Comparison of ENCODE assay signal across 1 cellular context in the genomic region with DNA sequence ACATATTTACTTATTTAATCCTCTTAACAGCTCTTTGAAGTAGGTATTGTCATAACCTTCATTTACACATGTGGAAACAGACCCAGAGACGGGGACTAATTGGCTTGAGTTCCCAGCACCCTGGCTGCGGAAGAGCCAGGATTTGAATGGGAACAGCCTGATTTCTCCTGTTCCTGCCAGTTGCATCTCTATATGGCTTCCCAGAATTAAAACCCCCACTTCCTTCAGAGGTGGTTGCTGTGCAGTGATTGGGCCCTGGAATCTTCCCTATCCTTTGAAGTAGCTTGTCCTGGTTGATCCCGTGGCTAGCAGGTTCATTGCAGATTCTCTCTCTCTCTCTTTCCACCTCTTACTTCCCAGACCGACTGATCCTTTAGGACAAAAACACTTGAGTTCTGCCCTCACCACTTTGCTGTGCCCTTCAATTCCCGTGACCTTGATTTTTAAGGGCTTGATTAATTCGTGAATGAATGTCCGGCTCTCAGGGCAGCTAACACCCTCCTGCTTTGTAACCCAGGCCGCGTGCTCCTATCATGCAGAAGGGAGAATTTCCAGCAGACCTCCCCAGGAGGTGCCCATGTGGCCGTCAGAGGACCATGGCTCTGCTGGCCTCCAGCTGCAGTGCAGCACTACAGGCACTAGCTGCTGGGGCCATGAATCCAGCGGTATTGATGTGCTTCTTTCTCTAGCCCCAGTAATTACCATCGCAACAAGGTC.
A peak's percentile ranks its signal among the peaks of the same experiment; 100 is the strongest.
TF ChIP-seq lines count a peak whose summit lies in the region.

No MANE protein-coding gene starts in this region.

TF ChIP-seq in H1, 55 proteins besides CTCF, POLR2A, EP300 and RAD21:
- TF ChIP-seq SP4 (IDR thresholded peaks at IDR 0.05; ENCODE audit: low read length) (no peak), RFX5 (IDR thresholded peaks at IDR 0.05; ENCODE audit: borderline replicate concordance, low read depth, low read length) (no peak), KDM1A (IDR thresholded peaks at IDR 0.05; ENCODE audit: borderline replicate concordance, low read length) (no peak), SUZ12 (IDR thresholded peaks at IDR 0.05; ENCODE audit: low read length) (no peak), SRF (IDR thresholded peaks at IDR 0.05; ENCODE audit: low read depth, low read length) (no peak), RBBP5 (IDR thresholded peaks at IDR 0.05; ENCODE audit: borderline replicate concordance, low read depth, low read length) (no peak; the same call in 1 of the 2 replicates), TEAD4 (IDR thresholded peaks at IDR 0.05; ENCODE audit: low read depth, low read length) (peak; percentile 41), ASH2L (IDR thresholded peaks at IDR 0.05; ENCODE audit: low read length) (peak; percentile 48), KDM4A (IDR thresholded peaks at IDR 0.05; ENCODE audit: low read depth, low read length, severe bottlenecking) (no peak), BRCA1 (IDR thresholded peaks at IDR 0.05; ENCODE audit: low read depth, low read length) (no peak), TAF7 (optimal IDR thresholded peaks at IDR 0.05; ENCODE audit: borderline replicate concordance, low read depth, low read length) (no peak), SP1 (IDR thresholded peaks at IDR 0.05; ENCODE audit: low read depth, low read length) (no peak), BCL11A (IDR thresholded peaks at IDR 0.05; ENCODE audit: low read depth in 2 of 2, low read length in 2 of 2) (no peak), CBX8 (IDR thresholded peaks at IDR 0.05; ENCODE audit: borderline replicate concordance, low read depth, low read length) (no peak), SP2 (IDR thresholded peaks at IDR 0.05; ENCODE audit: low read length) (no peak), CTBP2 (IDR thresholded peaks at IDR 0.05; ENCODE audit: borderline replicate concordance, insufficient read depth, insufficient read length, low read length) (no peak), POU5F1 (IDR thresholded peaks at IDR 0.05; ENCODE audit: low read depth, low read length) (no peak), GTF2F1 (IDR thresholded peaks at IDR 0.05; ENCODE audit: borderline replicate concordance, low read depth, low read length) (no peak), CHD2 (IDR thresholded peaks at IDR 0.05; ENCODE audit: low read length) (no peak), TCF12 (IDR thresholded peaks at IDR 0.05; ENCODE audit: low read depth, low read length) (no peak), TAF1 (IDR thresholded peaks at IDR 0.05; ENCODE audit: low read depth, low read length) (no peak), TBP (IDR thresholded peaks at IDR 0.05; ENCODE audit: low read depth, low read length) (no peak), MAX (IDR thresholded peaks at IDR 0.05) (peak; percentile 95), SIX5 (IDR thresholded peaks at IDR 0.05; ENCODE audit: low read depth, low read length) (no peak), CEBPB (IDR thresholded peaks at IDR 0.05; ENCODE audit: low read depth, low read length) (no peak), RXRA (IDR thresholded peaks at IDR 0.05; ENCODE audit: insufficient read depth, low read depth, low read length) (no peak), PHF8 (conservative IDR thresholded peaks at IDR 0.05; ENCODE audit: low read depth, low read length) (no peak), HDAC6 (IDR thresholded peaks at IDR 0.05; ENCODE audit: low read depth, low read length) (no peak), ZNF274 (IDR thresholded peaks at IDR 0.05; ENCODE audit: borderline replicate concordance, extremely low read depth, low read length) (no peak), BACH1 (IDR thresholded peaks at IDR 0.05; ENCODE audit: low read length) (no peak), CREB1 (IDR thresholded peaks at IDR 0.05) (no peak), NANOG (IDR thresholded peaks at IDR 0.05; ENCODE audit: insufficient read depth, low read depth, low read length, poor library complexity, severe bottlenecking) (no peak), EGR1 (IDR thresholded peaks at IDR 0.05; ENCODE audit: borderline replicate concordance, low read depth, low read length) (0 out of 2 replicates have a peak, but pooled peaks have one; percentile 33), YY1 (IDR thresholded peaks at IDR 0.05; ENCODE audit: low read depth, low read length) (no peak), EZH2 (IDR thresholded peaks at IDR 0.05; ENCODE audit: low read depth, low read length, severe bottlenecking) (no peak), SIN3A (conservative IDR thresholded peaks at IDR 0.05 in 1 of 2, IDR thresholded peaks at IDR 0.05 in 1 of 2; ENCODE audit: low read depth in 1 of 2, low read length in 2 of 2) (peak in 1 of 2 experiments; percentile 43; a peak in 1 of 4 replicates), KDM5A (IDR thresholded peaks at IDR 0.05; ENCODE audit: low read length) (no peak), CHD7 (IDR thresholded peaks at IDR 0.05; ENCODE audit: insufficient replicate concordance, low read length) (peak; percentile 36), JUND (IDR thresholded peaks at IDR 0.05; ENCODE audit: low read length) (no peak), GABPA (IDR thresholded peaks at IDR 0.05; ENCODE audit: borderline replicate concordance, insufficient read depth, low read length) (no peak), JUN (IDR thresholded peaks at IDR 0.05; ENCODE audit: low read depth, low read length) (no peak), CBX5 (IDR thresholded peaks at IDR 0.05; ENCODE audit: low read depth, low read length) (no peak), MAFK (IDR thresholded peaks at IDR 0.05; ENCODE audit: low read depth, low read length) (no peak), CHD1 (IDR thresholded peaks at IDR 0.05; ENCODE audit: low read depth, low read length) (no peak), SIRT6 (IDR thresholded peaks at IDR 0.05; ENCODE audit: low read length) (no peak), NRF1 (IDR thresholded peaks at IDR 0.05; ENCODE audit: low read depth, low read length) (no peak), SAP30 (IDR thresholded peaks at IDR 0.05; ENCODE audit: insufficient read depth, insufficient replicate concordance, low read length) (peak; percentile 17), POLR2AphosphoS5 (IDR thresholded peaks at IDR 0.05; ENCODE audit: low read depth, low read length) (no peak), HDAC2 (IDR thresholded peaks at IDR 0.05; ENCODE audit: borderline replicate concordance in 1 of 2, low read depth in 2 of 2, low read length in 2 of 2) (peak in 1 of 2 experiments; percentile 71; a peak in 1 of 4 replicates), RNF2 (IDR thresholded peaks at IDR 0.05; ENCODE audit: borderline replicate concordance, low read depth, low read length, missing control alignments, poor library complexity, severe bottlenecking) (no peak), E2F6 (IDR thresholded peaks at IDR 0.05) (peak; percentile 84), FOSL1 (IDR thresholded peaks at IDR 0.05; ENCODE audit: insufficient read depth, low read depth, low read length) (no peak)
- TF ChIP-seq, protein P1, sequence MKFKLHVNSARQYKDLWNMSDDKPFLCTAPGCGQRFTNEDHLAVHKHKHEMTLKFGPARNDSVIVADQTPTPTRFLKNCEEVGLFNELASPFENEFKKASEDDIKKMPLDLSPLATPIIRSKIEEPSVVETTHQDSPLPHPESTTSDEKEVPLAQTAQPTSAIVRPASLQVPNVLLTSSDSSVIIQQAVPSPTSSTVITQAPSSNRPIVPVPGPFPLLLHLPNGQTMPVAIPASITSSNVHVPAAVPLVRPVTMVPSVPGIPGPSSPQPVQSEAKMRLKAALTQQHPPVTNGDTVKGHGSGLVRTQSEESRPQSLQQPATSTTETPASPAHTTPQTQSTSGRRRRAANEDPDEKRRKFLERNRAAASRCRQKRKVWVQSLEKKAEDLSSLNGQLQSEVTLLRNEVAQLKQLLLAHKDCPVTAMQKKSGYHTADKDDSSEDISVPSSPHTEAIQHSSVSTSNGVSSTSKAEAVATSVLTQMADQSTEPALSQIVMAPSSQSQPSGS (IDR thresholded peaks at IDR 0.05; ENCODE audit: low read length): no peak
- TF ChIP-seq, protein P2, sequence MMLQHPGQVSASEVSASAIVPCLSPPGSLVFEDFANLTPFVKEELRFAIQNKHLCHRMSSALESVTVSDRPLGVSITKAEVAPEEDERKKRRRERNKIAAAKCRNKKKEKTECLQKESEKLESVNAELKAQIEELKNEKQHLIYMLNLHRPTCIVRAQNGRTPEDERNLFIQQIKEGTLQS (IDR thresholded peaks at IDR 0.05; ENCODE audit: insufficient read depth, low read depth, low read length): no peak
- TF ChIP-seq, protein P3, sequence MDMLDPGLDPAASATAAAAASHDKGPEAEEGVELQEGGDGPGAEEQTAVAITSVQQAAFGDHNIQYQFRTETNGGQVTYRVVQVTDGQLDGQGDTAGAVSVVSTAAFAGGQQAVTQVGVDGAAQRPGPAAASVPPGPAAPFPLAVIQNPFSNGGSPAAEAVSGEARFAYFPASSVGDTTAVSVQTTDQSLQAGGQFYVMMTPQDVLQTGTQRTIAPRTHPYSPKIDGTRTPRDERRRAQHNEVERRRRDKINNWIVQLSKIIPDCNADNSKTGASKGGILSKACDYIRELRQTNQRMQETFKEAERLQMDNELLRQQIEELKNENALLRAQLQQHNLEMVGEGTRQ (IDR thresholded peaks at IDR 0.05; ENCODE audit: low read length): no peak
